ENCODE assay signal across 27 cellular contexts in the genomic region with DNA sequence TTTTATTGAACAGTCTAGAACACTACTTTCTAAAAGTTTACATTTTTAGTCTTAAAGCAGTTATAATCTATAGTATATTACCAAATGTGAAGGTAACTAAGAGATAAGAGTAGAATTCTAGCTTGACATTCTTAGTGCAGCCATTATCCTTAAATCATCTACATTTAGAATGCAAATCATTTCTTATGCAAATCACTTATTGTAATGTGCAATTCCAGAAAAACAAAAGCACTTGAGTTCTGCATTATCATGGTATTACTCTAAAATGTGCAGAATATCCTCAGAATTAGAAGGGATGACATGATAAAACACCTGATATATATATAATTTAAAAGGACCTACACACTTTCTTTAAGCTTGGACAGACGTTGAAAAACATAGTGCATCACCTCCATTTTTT. TPM values are rescaled to one million over a fixed set of nuclear protein-coding genes. Genes with fewer than 3 reads are reported as not detected.
"Had no signal": no experiment of that assay in that cellular context is flagged by ENCODE, and none has a peak within 500 bp of the region (broad histone marks: within the 10 kb centered on the region; RNA-seq: fewer than 3 reads in every experiment).

No MANE protein-coding gene starts in this region.

- H3K4me1 Mint-ChIP-seq: naive thymus-derived CD4-positive, alpha-beta T cell; stimulated activated naive CD8-positive, alpha-beta T cell treated with anti-CD3 and anti-CD28 coated beads, Interleukin-15, amount 100 ng/mL, for 72 hours had no signal

- H3K79me2 ChIP-seq: hepatocyte had no signal

- H3K4me2 ChIP-seq: hepatocyte, smooth muscle cell had no signal

- ATAC-seq: esophagus mucosa; naive thymus-derived CD4-positive, alpha-beta T cell; stimulated activated naive CD8-positive, alpha-beta T cell treated with anti-CD3 and anti-CD28 coated beads, Interleukin-15, amount 100 ng/mL, for 72 hours had no signal

- H3K27ac ChIP-seq: epithelial cell of prostate, gastrocnemius medialis, heart left ventricle, hepatocyte, prostate gland, right atrium auricular region, thyroid gland, vagina had no signal

- H3K27me3 ChIP-seq: gastrocnemius medialis, hepatocyte, right atrium auricular region, thyroid gland, vagina had no signal

- DNase-seq: cerebellar nuclear complex; cortex of kidney; foreskin fibroblast; naive thymus-derived CD4-positive, alpha-beta T cell; stimulated activated CD4-positive, alpha-beta T cell treated with anti-CD3 and anti-CD28 coated beads, Interleukin-12 subunit alpha, Interleukin-12 subunit beta, amount 100 ng/mL, for 4 hours; stimulated activated CD4-positive, alpha-beta T cell treated with anti-CD3 and anti-CD28 coated beads, Interleukin-1b, Interleukin-23, amount 100 ng/mL, for 48 hours; stimulated activated CD4-positive, alpha-beta T cell treated with anti-CD3 and anti-CD28 coated beads, Interleukin-4, amount 100 ng/mL, for 1 hour; stimulated activated CD8-positive, alpha-beta memory T cell treated with anti-CD3 and anti-CD28 coated beads, Interleukin-4, amount 100 ng/mL, for 48 hours; stimulated activated naive CD4-positive, alpha-beta T cell; stimulated activated naive CD8-positive, alpha-beta T cell treated with anti-CD3 and anti-CD28 coated beads, Interleukin-15, amount 100 ng/mL, for 72 hours; thyroid gland; trophoblast cell had no signal

- H3K36me3 ChIP-seq: gastrocnemius medialis, heart left ventricle, prostate gland, right atrium auricular region, thyroid gland, vagina had no signal

- H2AFZ ChIP-seq: hepatocyte had no signal

- H3K9me3 Mint-ChIP-seq: nephron had no signal

- H3K27me3 Mint-ChIP-seq: naive thymus-derived CD4-positive, alpha-beta T cell; stimulated activated naive CD8-positive, alpha-beta T cell treated with anti-CD3 and anti-CD28 coated beads, Interleukin-15, amount 100 ng/mL, for 72 hours had no signal

- H3K4me3 Mint-ChIP-seq: naive thymus-derived CD4-positive, alpha-beta T cell; stimulated activated naive CD8-positive, alpha-beta T cell treated with anti-CD3 and anti-CD28 coated beads, Interleukin-15, amount 100 ng/mL, for 72 hours had no signal

- H3K9me3 ChIP-seq: gastrocnemius medialis, heart left ventricle, prostate gland, right atrium auricular region, thyroid gland, vagina had no signal

- H3K4me3 ChIP-seq: gastrocnemius medialis, hepatocyte, prostate gland, right atrium auricular region, smooth muscle cell, thyroid gland, vagina had no signal

- H3K4me1 ChIP-seq: gastrocnemius medialis, heart left ventricle, prostate gland, right atrium auricular region, vagina had no signal

- H3K27ac Mint-ChIP-seq: naive thymus-derived CD4-positive, alpha-beta T cell; stimulated activated naive CD8-positive, alpha-beta T cell treated with anti-CD3 and anti-CD28 coated beads, Interleukin-15, amount 100 ng/mL, for 72 hours had no signal

RNA-seq across cellular contexts. Expression of a gene that starts 0.7 kb away (rescaled TPM):
- total RNA-seq: dermis microvascular lymphatic vessel endothelial cell; esophagus mucosa; glomerular endothelial cell; left lobe of liver; lung microvascular endothelial cell; naive thymus-derived CD4-positive, alpha-beta T cell; thyroid gland had no signal
- polyA plus RNA-seq: keratinocyte; naive thymus-derived CD4-positive, alpha-beta T cell had no signal
